In genomic region chr19:35167251-35168119, GRCh38 we compare ENCODE assay signal across 17 cellular contexts. TPM values are rescaled to one million over a fixed set of nuclear protein-coding genes. Genes with fewer than 3 reads are reported as not detected.
DNase-seq lines count a peak whose midpoint lies in the region; ATAC-seq, FAIRE-seq and TF ChIP-seq lines count a peak whose summit lies in the region.
"Had no signal": no experiment of that assay in that cellular context is flagged by ENCODE, and none has a peak within 500 bp of the region (broad histone marks: within the 10 kb centered on the region; RNA-seq: fewer than 3 reads in every experiment).

No MANE protein-coding gene starts in this region.

- no TSS peak for BruUV-seq in PC-9 (replicated peaks; lab: Mats Ljungman, UMichigan)
- TSS peak; percentile 3 for BruUV-seq in K562 (replicated peaks; lab: Mats Ljungman, UMichigan)
- no TSS peak for BruUV-seq in OCI-LY7 (replicated peaks; lab: Mats Ljungman, UMichigan)

- H3K4me2 ChIP-seq in PC-9 = peak overlapping the region; percentile 71
- peak overlapping the region; percentile 64 for H3K4me2 ChIP-seq in K562 (ENCODE audit: insufficient read depth, low read length)
- H3K4me2 ChIP-seq in OCI-LY7 (ENCODE audit: low read length) = no peak overlapping the region
- H3K4me2 ChIP-seq: neural progenitor cell had no signal

- no peak overlapping the region for H2AFZ ChIP-seq in PC-9
- H2AFZ ChIP-seq in K562 (ENCODE audit: low read depth, low read length) = no peak overlapping the region
- H2AFZ ChIP-seq in OCI-LY7 (ENCODE audit: low read length) = no peak overlapping the region
- H2AFZ ChIP-seq: GM23248, neural progenitor cell had no signal

- 65% methylated on average over 5 of the region's 5 CpGs for WGBS in K562 (ENCODE audit: insufficient coverage, low coverage, missing lambda C conversion rate)
- WGBS in aorta, 2 donors = 80 to 81% methylated on average over 5 of the region's 5 CpGs

- no peaks in the 10 kb centered on the region for H3K9me1 ChIP-seq in K562 (ENCODE audit: control insufficient read depth, insufficient read depth, low read length)

- peaks cover 24% of the 10 kb centered on the region for H3K79me2 ChIP-seq in PC-9 (ENCODE audit: low read depth)
- peaks cover 26% of the 10 kb centered on the region for H3K79me2 ChIP-seq in K562 (ENCODE audit: control insufficient read depth, insufficient read depth, low read length)
- H3K79me2 ChIP-seq in OCI-LY7 (ENCODE audit: insufficient read depth, low read depth, low read length) = no peaks in the 10 kb centered on the region

- in situ Hi-C loops in K562 (cut with MboI) = no loop called here

- ATAC-seq in K562 (no peak), aorta (ENCODE audit: low FRiP score) (no peak)

- CTCF ChIA-PET in PC-9 (lab: Charles Lee) = interaction anchor here (1.1 kb wide), 1 partner anchor 20 kb away, joined by 4 read pairs; no protein-coding TSS in a partner anchor
- CTCF ChIA-PET in K562 (lab: Yijun Ruan, JAX; ENCODE audit: low intra/inter-chr PET ratio) = no interaction called here
- CTCF ChIA-PET in OCI-LY7 (lab: Charles Lee; ENCODE audit: unreplicated experiment) = no interaction called here

- no peaks in the 10 kb centered on the region for H3K9me2 ChIP-seq in PC-9 (ENCODE audit: insufficient read depth)
- no peaks in the 10 kb centered on the region for H3K9me2 ChIP-seq in OCI-LY7 (ENCODE audit: insufficient read depth, low read length)

- peak overlapping the region; percentile 58 to 86 for H3K9ac ChIP-seq in K562 (ENCODE audit: insufficient read depth in 1 of 2, low read depth in 2 of 2, low read length in 2 of 2)
- H3K9ac ChIP-seq: GM23248, neural progenitor cell had no signal

- peak; percentile 6 for FAIRE-seq in K562 (lab: Jason Lieb, UNC)

- TF ChIP-seq CTCF in PC-9 (conservative IDR thresholded peaks at IDR 0.05) (no peak), K562 (IDR thresholded peaks at IDR 0.05 in 2 of 3, conservative IDR thresholded peaks at IDR 0.05 in 1 of 3; ENCODE audit: insufficient read depth in 2 of 3, low read depth in 1 of 3, low read length in 3 of 3) (no peak), OCI-LY7 (conservative IDR thresholded peaks at IDR 0.05; ENCODE audit: low read length) (no peak)

- H3K27me3 ChIP-seq in PC-9 (ENCODE audit: insufficient read depth, low read depth) (no peaks in the 10 kb centered on the region), K562 (ENCODE audit: control insufficient read depth in 2 of 2, insufficient read depth in 2 of 2, low read length in 2 of 2) (no peaks in the 10 kb centered on the region; a peak in 1 of 5 replicates), aorta (ENCODE audit: control insufficient read depth in 1 of 2, insufficient read depth in 2 of 2, low read length in 1 of 2) (no peaks in the 10 kb centered on the region)
- H3K27me3 ChIP-seq: neural progenitor cell had no signal

- peak; percentile 54 for DNase-seq in activated CD8-positive, alpha-beta memory T cell treated with anti-CD3 and anti-CD28 coated beads for 24 hours
- DNase-seq in activated CD8-positive, alpha-beta memory T cell treated with anti-CD3 and anti-CD28 coated beads, Interleukin-2, amount 50 U/mL, for 4 hours = no peak
- no peak for DNase-seq in PC-9
- DNase-seq in K562 (ENCODE audit: extremely low read depth in 1 of 4, low spot score in 3 of 4) = peak in 1 of 4 experiments; percentile 18
- no peak for DNase-seq in NCI-H1105 treated with DMSO at 0.1 percent for 48 hours (lab: John Stamatoyannopoulos, UW)
- DNase-seq in OCI-LY7 (ENCODE audit: low spot score) = no peak
- no peak for DNase-seq in aorta
- DNase-seq: anterior cingulate cortex; erythroblast; GDM1; stimulated activated CD4-positive, alpha-beta T cell treated with anti-CD3 and anti-CD28 coated beads, Interleukin-1b, Interleukin-23, amount 100 ng/mL, for 48 hours had no signal

- POLR2A ChIA-PET in PC-9 (lab: Charles Lee; ENCODE audit: unreplicated experiment) (interaction anchor here (0.7 kb wide), 3 partner anchors 88 to 241 kb away, joined by 3 to 5 read pairs (median 4); partner anchors contain the start of gene ZNF30), K562 (lab: Yijun Ruan, JAX) (interaction anchor here (0.7 to 1.3 kb wide), 2 partner anchors 13 to 313 kb away, joined by 3 to 4 read pairs; partner anchors contain the start of gene FXYD5), OCI-LY7 (lab: Charles Lee) (interaction anchor here (0.5 to 0.6 kb wide), 2 partner anchors 25 to 53 kb away, joined by 3 read pairs; no protein-coding TSS in a partner anchor)

- H4K20me1 ChIP-seq in PC-9 (ENCODE audit: insufficient read depth) (no peaks in the 10 kb centered on the region), K562 (replicated peaks; ENCODE audit: control insufficient read depth, insufficient read depth, low read length) (no peaks in the 10 kb centered on the region), OCI-LY7 (ENCODE audit: insufficient read depth, low read length) (no peaks in the 10 kb centered on the region)

- intact Hi-C loops in PC-9 (cut with micrococcal nuclease; ENCODE audit: unreplicated experiment) (loop anchor here (2.0 kb wide), 1 partner anchor 47 kb away; no protein-coding TSS in a partner anchor), K562 (cut with micrococcal nuclease) (loop anchor here (5.0 kb wide), 2 partner anchors 40 to 80 kb away; partner anchors contain the start of gene LSR), OCI-LY7 (cut with micrococcal nuclease; ENCODE audit: unreplicated experiment) (no loop called here), aorta (cut with DNase I) (no loop called here)

- peaks cover 13% of the 10 kb centered on the region; the same call in 1 of the 2 replicates for H3K9me3 ChIP-seq in PC-9 (ENCODE audit: insufficient read depth, low read depth)
- H3K9me3 ChIP-seq in K562 (replicated peaks; ENCODE audit: control insufficient read depth, insufficient read depth, low read depth, low read length) = peaks cover 7% of the 10 kb centered on the region; the same call in 1 of the 2 replicates
- peaks cover 20% of the 10 kb centered on the region; the same call in 1 of the 2 replicates for H3K9me3 ChIP-seq in OCI-LY7 (ENCODE audit: low read length)
- peaks cover 17% of the 10 kb centered on the region for H3K9me3 ChIP-seq in aorta (ENCODE audit: control insufficient read depth, low read length)

- H3K36me3 ChIP-seq in PC-9 (ENCODE audit: low read depth) = peaks cover 58% of the 10 kb centered on the region
- peaks cover 96% of the 10 kb centered on the region for H3K36me3 ChIP-seq in K562 (ENCODE audit: control insufficient read depth, insufficient read depth, low read length)
- H3K36me3 ChIP-seq in OCI-LY7 (ENCODE audit: insufficient read depth, low read length) = peaks cover 86% of the 10 kb centered on the region
- peaks cover 3 to 18% of the 10 kb centered on the region in 2 donors for H3K36me3 ChIP-seq in aorta (ENCODE audit: control insufficient read depth in 1 of 2, insufficient read depth in 2 of 2, low read length in 1 of 2)
- H3K36me3 ChIP-seq: neural progenitor cell had no signal

- H3F3A ChIP-seq in PC-9 (ENCODE audit: insufficient read depth, low read depth) = peaks cover 94% of the 10 kb centered on the region

- TF ChIP-seq RAD21 in K562 (CRISPR knock-in tag; conservative IDR thresholded peaks at IDR 0.05 in 1 of 2, IDR thresholded peaks at IDR 0.05 in 1 of 2) = no peak

- no peak overlapping the region for H3K4me3 ChIP-seq in PC-9
- H3K4me3 ChIP-seq in K562 = no peak overlapping the region
- no peak overlapping the region for H3K4me3 ChIP-seq in skin epidermis
- H3K4me3 ChIP-seq in OCI-LY7 (ENCODE audit: low read depth, low read length, poor library complexity, severe bottlenecking) = no peak overlapping the region
- H3K4me3 ChIP-seq in aorta (ENCODE audit: low read length in 2 of 2) = no peak overlapping the region
- H3K4me3 ChIP-seq: GM23248, neural progenitor cell, thoracic aorta had no signal

- no peak for TF ChIP-seq EP300 in K562 (IDR thresholded peaks at IDR 0.05; ENCODE audit: low read length)

- H3K4me1 ChIP-seq in PC-9 (replicated peaks; ENCODE audit: insufficient read depth) = peaks cover 74% of the 10 kb centered on the region
- peaks cover 49 to 54% of the 10 kb centered on the region in 2 experiments for H3K4me1 ChIP-seq in K562 (replicated peaks in 1 of 2; ENCODE audit: control insufficient read depth in 2 of 2, insufficient read depth in 2 of 2, low read length in 2 of 2)
- no peaks in the 10 kb centered on the region for H3K4me1 ChIP-seq in OCI-LY7 (ENCODE audit: insufficient read depth, low read length, poor library complexity, severe bottlenecking)
- no peaks in the 10 kb centered on the region for H3K4me1 ChIP-seq in aorta (ENCODE audit: control insufficient read depth in 1 of 2, insufficient read depth in 2 of 2, low read length in 2 of 2)
- H3K4me1 ChIP-seq: neural progenitor cell had no signal

- H3K27ac ChIP-seq in PC-9 (peak overlapping the region; percentile 97), K562 (ENCODE audit: extremely low read depth, low read depth, low read length) (peak overlapping the region; percentile 77), skin epidermis (peak overlapping the region in 16 of 21 experiments; percentile 7 to 85 (median 53)), OCI-LY7 (ENCODE audit: low read depth, low read length, poor library complexity, severe bottlenecking) (no peak overlapping the region), aorta (ENCODE audit: low read depth in 1 of 2, low read length in 2 of 2) (no peak overlapping the region)
- H3K27ac ChIP-seq: GM23248, neural progenitor cell, thoracic aorta, VCaP had no signal

- TF ChIP-seq POLR2A in K562 (conservative IDR thresholded peaks at IDR 0.05) = no peak

RNA-seq across cellular contexts. Expression of gene FXYD5, which starts 12.9 kb away (rescaled TPM):
- 137 and 181 TPM in 2 replicates for total RNA-seq in PC-9 (2021)
- 134 and 231 TPM in 2 replicates for total RNA-seq in K562 (2011; cell fraction: chromatin; rRNA removed; ENCODE audit: low replicate concordance)
- total RNA-seq in K562 (2011; cell fraction: nucleolus; rRNA removed) = 240 and 311 TPM in 2 replicates
- total RNA-seq in K562 (2011; cell fraction: nucleoplasm; rRNA removed) = 297 and 340 TPM in 2 replicates
- total RNA-seq in K562 (2014; rRNA removed) = 174 and 300 TPM in 2 replicates
- total RNA-seq in K562 (2014; rRNA removed; fragmentation: Illumina TruSeq; extraction: Trizol) = 122 and 147 TPM in 2 replicates
- total RNA-seq in K562 (2015; rRNA removed; fragmentation: Illumina TruSeq; extraction: Trizol) = 252 and 264 TPM in 2 replicates
- 250 and 256 TPM in 2 replicates for total RNA-seq in K562 (2021)
- polyA plus RNA-seq in K562 (2011; rRNA removed) = 104 and 125 TPM in 2 replicates
- 271 and 533 TPM in 2 replicates for polyA plus RNA-seq in K562 (2011; cell fraction: cytosol; rRNA removed)
- polyA plus RNA-seq in K562 (2011; cell fraction: nucleus; rRNA removed) = 105 and 188 TPM in 2 replicates
- 353 and 530 TPM in 2 replicates for polyA plus RNA-seq in K562 (2012)
- polyA plus RNA-seq in K562 (2014; fragmentation: Illumina TruSeq; extraction: Trizol) = 522 and 537 TPM in 2 replicates
- polyA plus RNA-seq in K562 (2014; fragmentation: Nextera tagmentation; extraction: Ambion mirVana) = 100 to 1,000 TPM; 125 to 198 TPM
- polyA plus RNA-seq in K562 (2014; rRNA removed) = 120 and 155 TPM in 2 replicates
- 93.8 and 163 TPM in 2 replicates for polyA minus RNA-seq in K562 (2011; rRNA and poly(A)+ RNA removed)
- polyA minus RNA-seq in K562 (2011; cell fraction: cytosol; rRNA and poly(A)+ RNA removed) = 189 and 195 TPM in 2 replicates
- 55.6 and 58.4 TPM in 2 replicates for polyA minus RNA-seq in K562 (2011; cell fraction: nucleus; rRNA and poly(A)+ RNA removed)
- total RNA-seq in OCI-LY7 (2014; rRNA removed; shearing (Covaris generic)) = 76.8 and 82.1 TPM in 2 replicates
- total RNA-seq in OCI-LY7 (2022) = 147 and 155 TPM in 2 replicates
- 100 to 1,000 TPM in 1 of 2 donors, 10 to 100 TPM in 1; 71.7 to 126 TPM for total RNA-seq in aorta
- 100 to 1,000 TPM in 1 of 2 donors, 10 to 100 TPM in 1; 89.5 to 179 TPM for polyA plus RNA-seq in aorta

RNA-seq across cellular contexts. Expression of gene FXYD7, which starts 24.4 kb away (rescaled TPM):
- total RNA-seq in PC-9 (2021) (not detected in 2 replicates), K562 (2014; rRNA removed) (not detected in 2 replicates), K562 (2014; rRNA removed; fragmentation: Illumina TruSeq; extraction: Trizol) (not detected in 2 replicates), K562 (2015; rRNA removed; fragmentation: Illumina TruSeq; extraction: Trizol) (0.26 and 0.36 TPM in 2 replicates), K562 (2021) (0.27 and 0.80 TPM in 2 replicates), OCI-LY7 (2022) (6.1 and 6.3 TPM in 2 replicates), aorta (under 1 TPM in 1 of 2 donors, not detected in 1; 0.63 TPM)
- 0.39 and 0.76 TPM in 2 replicates for total RNA-seq in K562 (2011; cell fraction: chromatin; rRNA removed; ENCODE audit: low replicate concordance)
- not detected in 2 replicates for total RNA-seq in K562 (2011; cell fraction: nucleolus; rRNA removed)
- not detected in 2 replicates for total RNA-seq in K562 (2011; cell fraction: nucleoplasm; rRNA removed)
- polyA plus RNA-seq in K562 (2011; rRNA removed) (0.18 and 0.26 TPM in 2 replicates), K562 (2014; fragmentation: Illumina TruSeq; extraction: Trizol) (0.28 TPM in 1 of 2 replicates, not detected in the other), K562 (2014; fragmentation: Nextera tagmentation; extraction: Ambion mirVana) (under 1 TPM; 0.10 to 0.13 TPM), K562 (2014; rRNA removed) (0.32 and 0.46 TPM in 2 replicates), aorta (1 to 10 TPM in 1 of 2 donors, not detected in 1; 1.8 TPM)
- polyA plus RNA-seq in K562 (2011; cell fraction: cytosol; rRNA removed) = 0.24 and 0.51 TPM in 2 replicates
- 0.48 and 1.2 TPM in 2 replicates for polyA plus RNA-seq in K562 (2011; cell fraction: nucleus; rRNA removed)
- polyA plus RNA-seq in K562 (2012) = 1.4 and 1.5 TPM in 2 replicates
- not detected in 2 replicates for polyA minus RNA-seq in K562 (2011; rRNA and poly(A)+ RNA removed)
- not detected in 2 replicates for polyA minus RNA-seq in K562 (2011; cell fraction: cytosol; rRNA and poly(A)+ RNA removed)
- not detected in 2 replicates for polyA minus RNA-seq in K562 (2011; cell fraction: nucleus; rRNA and poly(A)+ RNA removed)
- total RNA-seq in OCI-LY7 (2014; rRNA removed; shearing (Covaris generic)) = 0.50 and 1.2 TPM in 2 replicates
- total RNA-seq: GM23248, thoracic aorta had no signal
- polyA plus RNA-seq: AG04450, GM23248 had no signal

RNA-seq across cellular contexts. Expression of gene FXYD1, which starts 28.9 kb away (rescaled TPM):
- total RNA-seq in PC-9 (2021) (not detected in 2 replicates), K562 (2014; rRNA removed) (2.3 and 2.4 TPM in 2 replicates), K562 (2014; rRNA removed; fragmentation: Illumina TruSeq; extraction: Trizol) (not detected in 2 replicates), K562 (2015; rRNA removed; fragmentation: Illumina TruSeq; extraction: Trizol) (0.60 and 1.3 TPM in 2 replicates), K562 (2021) (1.7 and 2.7 TPM in 2 replicates), OCI-LY7 (2022) (5.5 and 11.5 TPM in 2 replicates), aorta (100 to 1,000 TPM; 179 to 202 TPM)
- total RNA-seq in K562 (2011; cell fraction: chromatin; rRNA removed; ENCODE audit: low replicate concordance) = 0.67 TPM in 1 of 2 replicates, not detected in the other
- 0.50 TPM in 1 of 2 replicates, not detected in the other for total RNA-seq in K562 (2011; cell fraction: nucleolus; rRNA removed)
- not detected in 2 replicates for total RNA-seq in K562 (2011; cell fraction: nucleoplasm; rRNA removed)
- polyA plus RNA-seq in K562 (2011; rRNA removed) (0.40 and 0.66 TPM in 2 replicates), K562 (2014; fragmentation: Illumina TruSeq; extraction: Trizol) (0.71 and 2.1 TPM in 2 replicates), K562 (2014; fragmentation: Nextera tagmentation; extraction: Ambion mirVana) (not detected), K562 (2014; rRNA removed) (2.4 and 3.2 TPM in 2 replicates), aorta (100 to 1,000 TPM; 150 to 288 TPM)
- polyA plus RNA-seq in K562 (2011; cell fraction: cytosol; rRNA removed) = 0.16 TPM in 1 of 2 replicates, not detected in the other
- polyA plus RNA-seq in K562 (2011; cell fraction: nucleus; rRNA removed) = 0.49 and 2.1 TPM in 2 replicates
- 2.1 and 4.4 TPM in 2 replicates for polyA plus RNA-seq in K562 (2012)
- polyA minus RNA-seq in K562 (2011; rRNA and poly(A)+ RNA removed) = not detected in 2 replicates
- not detected in 2 replicates for polyA minus RNA-seq in K562 (2011; cell fraction: cytosol; rRNA and poly(A)+ RNA removed)
- polyA minus RNA-seq in K562 (2011; cell fraction: nucleus; rRNA and poly(A)+ RNA removed) = 0.67 TPM in 1 of 2 replicates, not detected in the other
- 0.57 and 1.8 TPM in 2 replicates for total RNA-seq in OCI-LY7 (2014; rRNA removed; shearing (Covaris generic))

RNA-seq across cellular contexts. Expression of gene LGI4, which starts 32.6 kb away (rescaled TPM):
- 1.2 and 1.3 TPM in 2 replicates for total RNA-seq in PC-9 (2021)
- 1.9 TPM in 2 replicates for total RNA-seq in K562 (2011; cell fraction: chromatin; rRNA removed; ENCODE audit: low replicate concordance)
- 0.67 and 0.92 TPM in 2 replicates for total RNA-seq in K562 (2011; cell fraction: nucleolus; rRNA removed)
- total RNA-seq in K562 (2011; cell fraction: nucleoplasm; rRNA removed) = 0.88 and 0.92 TPM in 2 replicates
- 0.14 TPM in 1 of 2 replicates, not detected in the other for total RNA-seq in K562 (2014; rRNA removed)
- not detected in 2 replicates for total RNA-seq in K562 (2014; rRNA removed; fragmentation: Illumina TruSeq; extraction: Trizol)
- total RNA-seq in K562 (2015; rRNA removed; fragmentation: Illumina TruSeq; extraction: Trizol) = not detected in 2 replicates
- total RNA-seq in K562 (2021) = 0.24 TPM in 1 of 2 replicates, not detected in the other
- 0.29 and 0.73 TPM in 2 replicates for polyA plus RNA-seq in K562 (2011; rRNA removed)
- polyA plus RNA-seq in K562 (2011; cell fraction: cytosol; rRNA removed) = 0.16 and 0.37 TPM in 2 replicates
- polyA plus RNA-seq in K562 (2011; cell fraction: nucleus; rRNA removed) = 3.1 and 4.6 TPM in 2 replicates
- 0.35 and 1.6 TPM in 2 replicates for polyA plus RNA-seq in K562 (2012)
- 0.30 and 0.33 TPM in 2 replicates for polyA plus RNA-seq in K562 (2014; fragmentation: Illumina TruSeq; extraction: Trizol)
- not detected for polyA plus RNA-seq in K562 (2014; fragmentation: Nextera tagmentation; extraction: Ambion mirVana)
- 0.21 and 1.1 TPM in 2 replicates for polyA plus RNA-seq in K562 (2014; rRNA removed)
- not detected in 2 replicates for polyA minus RNA-seq in K562 (2011; rRNA and poly(A)+ RNA removed)
- not detected in 2 replicates for polyA minus RNA-seq in K562 (2011; cell fraction: cytosol; rRNA and poly(A)+ RNA removed)
- polyA minus RNA-seq in K562 (2011; cell fraction: nucleus; rRNA and poly(A)+ RNA removed) = 0.54 TPM in 1 of 2 replicates, not detected in the other
- 0.28 and 1.1 TPM in 2 replicates for total RNA-seq in OCI-LY7 (2014; rRNA removed; shearing (Covaris generic))
- total RNA-seq in OCI-LY7 (2022) = 2.7 and 5.9 TPM in 2 replicates
- 10 to 100 TPM; 17.5 TPM for total RNA-seq in aorta
- 10 to 100 TPM in 1 of 2 donors, 1 to 10 TPM in 1; 5.1 to 15.0 TPM for polyA plus RNA-seq in aorta

RNA-seq across cellular contexts. Expression of gene FXYD3, which starts 51.9 kb away (rescaled TPM):
- total RNA-seq in PC-9 (2021) = 240 and 287 TPM in 2 replicates
- not detected in 2 replicates for total RNA-seq in K562 (2011; cell fraction: chromatin; rRNA removed; ENCODE audit: low replicate concordance)
- total RNA-seq in K562 (2011; cell fraction: nucleolus; rRNA removed) = not detected in 2 replicates
- total RNA-seq in K562 (2011; cell fraction: nucleoplasm; rRNA removed) = not detected in 2 replicates
- not detected in 2 replicates for total RNA-seq in K562 (2014; rRNA removed)
- not detected in 2 replicates for total RNA-seq in K562 (2014; rRNA removed; fragmentation: Illumina TruSeq; extraction: Trizol)
- total RNA-seq in K562 (2015; rRNA removed; fragmentation: Illumina TruSeq; extraction: Trizol) = not detected in 2 replicates
- 0.24 and 0.60 TPM in 2 replicates for total RNA-seq in K562 (2021)
- polyA plus RNA-seq in K562 (2011; rRNA removed) = not detected in 2 replicates
- polyA plus RNA-seq in K562 (2011; cell fraction: cytosol; rRNA removed) = not detected in 2 replicates
- polyA plus RNA-seq in K562 (2011; cell fraction: nucleus; rRNA removed) = not detected in 2 replicates
- 0.16 TPM in 1 of 2 replicates, not detected in the other for polyA plus RNA-seq in K562 (2012)
- not detected in 2 replicates for polyA plus RNA-seq in K562 (2014; fragmentation: Illumina TruSeq; extraction: Trizol)
- not detected for polyA plus RNA-seq in K562 (2014; fragmentation: Nextera tagmentation; extraction: Ambion mirVana)
- polyA plus RNA-seq in K562 (2014; rRNA removed) = not detected in 2 replicates
- polyA minus RNA-seq in K562 (2011; rRNA and poly(A)+ RNA removed) = not detected in 2 replicates
- polyA minus RNA-seq in K562 (2011; cell fraction: cytosol; rRNA and poly(A)+ RNA removed) = not detected in 2 replicates
- not detected in 2 replicates for polyA minus RNA-seq in K562 (2011; cell fraction: nucleus; rRNA and poly(A)+ RNA removed)
- total RNA-seq in OCI-LY7 (2014; rRNA removed; shearing (Covaris generic)) = 0.35 TPM in 1 of 2 replicates, not detected in the other
- 0.88 TPM in 1 of 2 replicates, not detected in the other for total RNA-seq in OCI-LY7 (2022)
- total RNA-seq in aorta = 1 to 10 TPM in 1 of 2 donors, under 1 TPM in 1; 0.49 to 1.2 TPM
- 10 to 100 TPM in 1 of 2 donors, 1 to 10 TPM in 1; 7.4 to 77.6 TPM for polyA plus RNA-seq in aorta
- total RNA-seq: GM23248 had no signal
- polyA plus RNA-seq: AG04450, GM23248 had no signal

Comparison
In these comparisons a context has a peak if more than half of its experiments do, and no peak if none do; other contexts are left out.
1. H3K27ac ChIP-seq: peak in PC-9 (single experiment), K562 (single experiment) and skin epidermis (16 of 21); none in OCI-LY7 (single experiment) and aorta (0 of 2).
2. RNA of gene FXYD1, which starts 28.9 kb away (total RNA-seq): 179 to 202 TPM in aorta; 0.57 to 11.5 TPM in OCI-LY7, 0.50 to 2.7 TPM in K562 and not detected in PC-9; every median in the first group is over 10 times any median in the second.
3. intact Hi-C loops: an anchor here in PC-9 (2.0 kb wide) and K562 (5.0 kb wide); none called in OCI-LY7 and aorta.